Comparison of ENCODE assay signal across 8 cellular contexts in the genomic region with DNA sequence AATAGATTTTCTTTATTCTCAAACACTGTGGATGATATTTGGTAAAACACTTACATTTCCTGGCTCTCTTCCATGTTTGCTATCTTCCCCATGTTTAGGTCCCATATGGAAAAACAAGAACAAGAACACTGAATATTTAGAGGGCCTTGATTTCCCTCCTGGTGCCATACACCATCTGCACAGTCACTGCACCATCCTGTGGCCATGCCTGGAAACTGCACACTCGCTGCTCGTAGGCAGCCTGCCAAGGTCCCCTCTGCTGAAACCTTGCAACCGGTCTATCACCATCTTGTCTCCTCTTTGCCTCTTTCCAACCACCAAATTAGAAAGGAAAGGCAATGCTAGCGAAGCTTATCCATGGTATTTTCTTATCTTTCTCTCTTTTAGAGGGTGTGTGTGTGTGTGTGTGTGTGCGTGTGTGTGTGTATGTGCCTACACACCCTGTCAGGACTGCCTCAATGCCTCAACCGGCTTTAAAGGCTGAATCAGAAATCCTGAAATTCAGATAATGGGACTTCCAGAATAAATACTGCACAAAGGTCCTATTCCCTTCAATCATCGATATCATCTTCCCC.
DNase-seq lines count a peak whose midpoint lies in the region; ATAC-seq lines count a peak whose summit lies in the region.

No MANE protein-coding gene starts in this region.

- no peaks in the 10 kb centered on the region for H3K27me3 ChIP-seq in H7 (ENCODE audit: control insufficient read depth, insufficient read depth, low read length)

- peaks cover 18% of the 10 kb centered on the region for H3K27me3 Mint-ChIP-seq in activated T-cell treated with anti-CD3 and anti-CD28 coated beads, Interleukin-2, amount 50 U/mL, for 24 hours

- H3K4me3 ChIP-seq in H7 (ENCODE audit: insufficient read depth, low read depth, low read length), result no peak overlapping the region

- no peaks in the 10 kb centered on the region for H3K4me1 Mint-ChIP-seq in activated T-cell treated with anti-CD3 and anti-CD28 coated beads, Interleukin-2, amount 50 U/mL, for 24 hours (ENCODE audit: low read depth)

- H3K9me3 Mint-ChIP-seq in activated T-cell treated with anti-CD3 and anti-CD28 coated beads, Interleukin-2, amount 50 U/mL, for 24 hours, result no peaks in the 10 kb centered on the region

- H3K27ac Mint-ChIP-seq in activated T-cell treated with anti-CD3 and anti-CD28 coated beads, Interleukin-2, amount 50 U/mL, for 24 hours, result no peak overlapping the region

- DNase-seq in DMS 273 treated with DMSO at 0.1 percent for 48 hours (lab: John Stamatoyannopoulos, UW) (peak; percentile 29), H7 (peak; percentile 21), NCI-H69 (lab: John Stamatoyannopoulos, UW) (peak; percentile 6), fibroblast of the conjunctiva (ENCODE audit: low read depth) (peak; percentile 12), pons (ENCODE audit: low spot score) (peak; percentile 8)
- peak; percentile 51 for DNase-seq in activated T-cell treated with anti-CD3 and anti-CD28 coated beads, Interleukin-2, amount 50 U/mL, for 24 hours

- no peak overlapping the region for H3K4me3 Mint-ChIP-seq in activated T-cell treated with anti-CD3 and anti-CD28 coated beads, Interleukin-2, amount 50 U/mL, for 24 hours

- no peaks in the 10 kb centered on the region for H3K36me3 Mint-ChIP-seq in activated T-cell treated with anti-CD3 and anti-CD28 coated beads, Interleukin-2, amount 50 U/mL, for 24 hours (ENCODE audit: low read depth)

- ATAC-seq in HG02798 (IDR thresholded peaks at IDR 0.05; ENCODE audit: poor library complexity, unreplicated experiment), result no peak
- ATAC-seq in GM21619 (IDR thresholded peaks at IDR 0.05; ENCODE audit: unreplicated experiment), result no peak

- H3K36me3 ChIP-seq in H7 (replicated peaks; ENCODE audit: control insufficient read depth, insufficient read depth, low read length), result no peaks in the 10 kb centered on the region
